In the genomic region with DNA sequence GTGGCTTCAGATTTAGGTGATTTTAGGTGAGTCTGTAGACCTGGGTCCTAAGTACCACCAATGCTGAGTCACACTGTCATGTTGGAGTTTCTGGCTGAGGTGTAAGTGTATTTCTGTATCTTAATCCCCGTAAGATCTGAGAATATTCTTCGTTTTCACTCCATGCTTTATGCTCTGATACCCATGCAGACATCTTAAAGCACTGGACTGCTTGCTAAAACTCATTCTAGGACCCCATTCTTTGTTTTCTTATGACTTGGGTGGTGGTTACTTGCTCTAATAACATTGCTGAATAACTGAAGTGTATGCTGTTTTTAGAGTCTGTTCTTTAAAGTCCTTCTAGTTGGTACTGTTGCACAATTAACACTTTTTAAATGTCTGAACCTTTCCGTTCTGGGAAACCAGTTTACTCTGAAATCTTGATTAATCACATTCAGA, we compare ENCODE assay signal across 12 cellular contexts. TPM values are rescaled to one million over a fixed set of nuclear protein-coding genes. Genes with fewer than 3 reads are reported as not detected.
A peak's percentile ranks its signal among the peaks of the same experiment; 100 is the strongest.
DNase-seq lines count a peak whose midpoint lies in the region; ATAC-seq, FAIRE-seq and TF ChIP-seq lines count a peak whose summit lies in the region.
"Had no signal": no experiment of that assay in that cellular context is flagged by ENCODE, and none has a peak within 500 bp of the region (broad histone marks: within the 10 kb centered on the region; RNA-seq: fewer than 3 reads in every experiment).

No MANE protein-coding gene starts in this region.

- H3K27me3 Mint-ChIP-seq in activated naive CD8-positive, alpha-beta T cell: no peaks in the 10 kb centered on the region
- H3K27me3 Mint-ChIP-seq in naive B cell: no peaks in the 10 kb centered on the region

- DNase-seq in GM19239 (ENCODE audit: insufficient read length, low spot score) (no peak), naive B cell (no peak), AG20443 (ENCODE audit: low spot score) (no peak), DMS153 (lab: John Stamatoyannopoulos, UW) (no peak), ovary (no peak), dermis blood vessel endothelial cell (no peak)
- DNase-seq: caudate nucleus; NCI-H1417; stimulated activated CD4-positive, alpha-beta T cell treated with anti-CD3 and anti-CD28 coated beads, Interleukin-2, amount 100 ng/mL, for 48 hours had no signal

- TF ChIP-seq CTCF in ovary (IDR thresholded peaks at IDR 0.05): no peak

- intact Hi-C loops in ovary (cut with DNase I): no loop called here

- H3K9me3 Mint-ChIP-seq in activated naive CD8-positive, alpha-beta T cell (ENCODE audit: low read depth): no peaks in the 10 kb centered on the region
- H3K9me3 Mint-ChIP-seq in naive B cell: no peaks in the 10 kb centered on the region

- H3K4me2 ChIP-seq in BLaER1: peak overlapping the region; percentile 81

- peak overlapping the region; percentile 94 for H3K27ac Mint-ChIP-seq in activated naive CD8-positive, alpha-beta T cell
- peak overlapping the region in 4 of 6 donors; percentile 20 to 86 (median 50) for H3K27ac Mint-ChIP-seq in naive B cell

- H3K27me3 ChIP-seq in BLaER1 (no peaks in the 10 kb centered on the region), ovary (no peaks in the 10 kb centered on the region)

- FAIRE-seq in GM19239 (lab: Jason Lieb, UNC): peak; percentile 58

- H3K4me1 Mint-ChIP-seq in activated naive CD8-positive, alpha-beta T cell (ENCODE audit: low read depth): peaks cover 93% of the 10 kb centered on the region
- peaks cover 58 to 83% (median 70%) of the 10 kb centered on the region in 3 donors for H3K4me1 Mint-ChIP-seq in naive B cell

- 0 out of 2 replicates have a peak overlapping the region, but pooled peaks have one; percentile 27 for H3K4me3 ChIP-seq in BLaER1
- no peak overlapping the region for H3K4me3 ChIP-seq in ovary

- H3K9me3 ChIP-seq in BLaER1: no peaks in the 10 kb centered on the region
- no peaks in the 10 kb centered on the region for H3K9me3 ChIP-seq in ovary

- peaks cover 43% of the 10 kb centered on the region for H3K4me1 ChIP-seq in BLaER1
- H3K4me1 ChIP-seq in ovary (ENCODE audit: insufficient read depth): peaks cover 8% of the 10 kb centered on the region

- H3K36me3 ChIP-seq in BLaER1 (peaks cover 68% of the 10 kb centered on the region), ovary (no peaks in the 10 kb centered on the region)

- H3K36me3 Mint-ChIP-seq in activated naive CD8-positive, alpha-beta T cell: peaks cover 6% of the 10 kb centered on the region
- H3K36me3 Mint-ChIP-seq in naive B cell: peaks cover 8 to 26% of the 10 kb centered on the region in 2 donors

- no peak for ATAC-seq in naive B cell (ENCODE audit: low read depth in 2 of 2)

- TF ChIP-seq EP300 in ovary (IDR thresholded peaks at IDR 0.05): no peak

- H3K4me3 Mint-ChIP-seq in activated naive CD8-positive, alpha-beta T cell: peak overlapping the region; percentile 81
- peak overlapping the region in 5 of 8 donors; percentile 56 to 81 (median 67) for H3K4me3 Mint-ChIP-seq in naive B cell

- no peak for TF ChIP-seq POLR2A in ovary (IDR thresholded peaks at IDR 0.05)

- WGBS in ovary, 3 donors: 64 to 69% (median 69%) methylated on average over 3 of the region's 3 CpGs

- H3K9ac ChIP-seq in BLaER1: peak overlapping the region; percentile 66; the same call in 1 of the 2 replicates

- H4K20me1 ChIP-seq in BLaER1: peaks cover 94% of the 10 kb centered on the region

- H3K27ac ChIP-seq in BLaER1 (peak overlapping the region; percentile 63), ovary (no peak overlapping the region)
- H3K27ac ChIP-seq: VCaP had no signal

RNA-seq across cellular contexts. Expression of a gene that starts 36.6 kb away (rescaled TPM):
- polyA plus RNA-seq in naive B cell (ENCODE audit: low read depth in 6 of 6): 100 to 1,000 TPM; 165 to 491 (median 378) TPM
- total RNA-seq in ovary: 100 to 1,000 TPM; 111 to 238 (median 200) TPM
- polyA plus RNA-seq in ovary: 100 to 1,000 TPM; 113 to 238 TPM
- 483 and 772 TPM in 2 replicates for total RNA-seq in dermis blood vessel endothelial cell

RNA-seq across cellular contexts. Expression of a gene that starts 53.7 kb away (rescaled TPM):
- polyA plus RNA-seq in naive B cell (ENCODE audit: low read depth in 6 of 6): under 1 TPM in 1 of 6 donors, not detected in 5; 0.32 TPM
- 100 to 1,000 TPM in 1 of 7 donors, 10 to 100 TPM in 5, 1 to 10 TPM in 1; 3.7 to 125 (median 23.7) TPM for total RNA-seq in ovary
- polyA plus RNA-seq in ovary: 1 to 10 TPM; 3.8 to 5.6 TPM
- under 0.01 and 0.14 TPM in 2 replicates for total RNA-seq in dermis blood vessel endothelial cell
